Comparison of ENCODE assay signal across 1 cellular context in the genomic region with DNA sequence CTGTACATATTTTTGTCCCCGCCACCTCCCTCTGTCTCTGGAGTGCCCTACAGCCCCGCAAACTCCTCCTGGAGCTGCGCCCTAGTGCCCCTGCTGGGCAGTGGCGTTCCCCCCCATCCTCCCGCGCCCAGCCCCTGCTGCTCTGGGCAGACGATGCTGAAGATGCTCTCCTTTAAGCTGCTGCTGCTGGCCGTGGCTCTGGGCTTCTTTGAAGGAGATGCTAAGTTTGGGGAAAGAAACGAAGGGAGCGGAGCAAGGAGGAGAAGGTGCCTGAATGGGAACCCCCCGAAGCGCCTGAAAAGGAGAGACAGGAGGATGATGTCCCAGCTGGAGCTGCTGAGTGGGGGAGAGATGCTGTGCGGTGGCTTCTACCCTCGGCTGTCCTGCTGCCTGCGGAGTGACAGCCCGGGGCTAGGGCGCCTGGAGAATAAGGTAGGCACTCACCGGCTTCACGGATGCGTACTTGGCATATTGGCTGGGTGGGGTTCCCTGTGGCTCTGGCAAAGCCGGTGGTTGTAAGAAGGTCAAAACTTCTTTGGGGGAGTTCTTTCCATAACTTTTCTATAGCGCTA.
A peak's percentile ranks its signal among the peaks of the same experiment; 100 is the strongest.
TF ChIP-seq lines count a peak whose summit lies in the region.

No MANE protein-coding gene starts in this region.

TF ChIP-seq in H1, 55 proteins besides CTCF, POLR2A, EP300 and RAD21:
- TF ChIP-seq SIX5 (IDR thresholded peaks at IDR 0.05; ENCODE audit: low read depth, low read length) (no peak), EZH2 (IDR thresholded peaks at IDR 0.05; ENCODE audit: low read depth, low read length, severe bottlenecking) (peak; percentile 77), SUZ12 (IDR thresholded peaks at IDR 0.05; ENCODE audit: low read length) (peak; percentile 61)
